Comparison of ENCODE assay signal across 9 cellular contexts in the genomic region with DNA sequence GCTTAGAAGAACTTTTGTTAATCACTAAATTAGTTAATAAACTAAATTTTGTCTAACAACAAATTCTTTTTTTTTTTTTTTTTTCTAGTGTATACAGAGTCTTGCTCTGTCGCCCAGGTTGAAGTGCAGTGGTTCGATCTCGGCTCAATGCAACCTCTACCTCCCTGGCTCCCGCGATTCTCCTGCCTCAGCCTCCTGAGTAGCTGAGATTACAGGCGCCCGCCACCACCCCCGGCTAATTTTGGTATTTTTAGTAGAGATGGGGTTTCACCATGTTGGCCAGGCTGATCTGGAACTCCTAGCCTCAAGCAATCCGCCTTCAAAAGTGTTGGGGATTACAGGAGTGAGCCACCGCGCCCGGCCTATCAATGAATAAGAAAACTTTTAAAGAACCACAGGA. TPM values are rescaled to one million over a fixed set of nuclear protein-coding genes. Genes with fewer than 3 reads are reported as not detected.
DNase-seq lines count a peak whose midpoint lies in the region; ATAC-seq and TF ChIP-seq lines count a peak whose summit lies in the region.
"Had no signal": no experiment of that assay in that cellular context is flagged by ENCODE, and none has a peak within 500 bp of the region (broad histone marks: within the 10 kb centered on the region; RNA-seq: fewer than 3 reads in every experiment).

No MANE protein-coding gene starts in this region.

- no peaks in the 10 kb centered on the region for H3K9me3 ChIP-seq in adipocyte (ENCODE audit: control insufficient read depth, low read length)
- H3K9me3 ChIP-seq in right lobe of liver: no peaks in the 10 kb centered on the region
- no peaks in the 10 kb centered on the region for H3K9me3 ChIP-seq in tibial nerve

- H3K27me3 ChIP-seq in adipocyte (replicated peaks; ENCODE audit: control insufficient read depth, insufficient read depth, low read length) (no peaks in the 10 kb centered on the region), right lobe of liver (no peaks in the 10 kb centered on the region), tibial nerve (no peaks in the 10 kb centered on the region)

- H3K36me3 ChIP-seq in adipocyte (ENCODE audit: control insufficient read depth, insufficient read depth, low read length, severe bottlenecking): no peaks in the 10 kb centered on the region
- no peaks in the 10 kb centered on the region for H3K36me3 ChIP-seq in right lobe of liver
- H3K36me3 ChIP-seq in tibial nerve: no peaks in the 10 kb centered on the region

- peaks cover 27% of the 10 kb centered on the region for H3K4me1 Mint-ChIP-seq in activated CD4-positive, alpha-beta memory T cell treated with anti-CD3 and anti-CD28 coated beads, Interleukin-2, amount 10 ng/mL, durations not matched to agents 7 days and 5 days
- H3K4me1 Mint-ChIP-seq in activated CD4-positive, alpha-beta memory T cell treated with anti-CD3 and anti-CD28 coated beads for 36 hours (ENCODE audit: low read depth): peaks cover 29% of the 10 kb centered on the region

- H3K27me3 Mint-ChIP-seq in activated CD4-positive, alpha-beta memory T cell treated with anti-CD3 and anti-CD28 coated beads, Interleukin-2, amount 10 ng/mL, durations not matched to agents 7 days and 5 days: peaks cover 22% of the 10 kb centered on the region
- H3K27me3 Mint-ChIP-seq in activated CD4-positive, alpha-beta memory T cell treated with anti-CD3 and anti-CD28 coated beads for 36 hours: peaks cover 19% of the 10 kb centered on the region

- H3K9me3 Mint-ChIP-seq in activated CD4-positive, alpha-beta memory T cell treated with anti-CD3 and anti-CD28 coated beads, Interleukin-2, amount 10 ng/mL, durations not matched to agents 7 days and 5 days: no peaks in the 10 kb centered on the region
- H3K9me3 Mint-ChIP-seq in activated CD4-positive, alpha-beta memory T cell treated with anti-CD3 and anti-CD28 coated beads for 36 hours: no peaks in the 10 kb centered on the region
- H3K9me3 Mint-ChIP-seq: dendritic cell treated with granulocyte-macrophage colony-stimulating factor and Interleukin-4, amounts not matched to agents 40 ng/mL and 50 ng/mL, for 4 days had no signal

- intact Hi-C loops in activated CD4-positive, alpha-beta memory T cell treated with anti-CD3 and anti-CD28 coated beads for 36 hours (cut with micrococcal nuclease): loop anchor here (1.0 kb wide), 1 partner anchor 41 kb away; no protein-coding TSS in a partner anchor
- intact Hi-C loops in right lobe of liver (cut with DNase I): no loop called here

- peak overlapping the region; percentile 54 for H3K9ac ChIP-seq in adipocyte (ENCODE audit: low read length)

- 87% methylated on average over 8 of the region's 12 CpGs for WGBS in right lobe of liver (ENCODE audit: insufficient coverage, low coverage, low lambda C conversion rate, missing lambda C conversion rate)
- WGBS in tibial nerve, 2 donors: 90 to 93% methylated on average over 12 of the region's 12 CpGs

- H3K27ac Mint-ChIP-seq in activated CD4-positive, alpha-beta memory T cell treated with anti-CD3 and anti-CD28 coated beads, Interleukin-2, amount 10 ng/mL, durations not matched to agents 7 days and 5 days: no peak overlapping the region
- H3K27ac Mint-ChIP-seq in activated CD4-positive, alpha-beta memory T cell treated with anti-CD3 and anti-CD28 coated beads for 36 hours: no peak overlapping the region

- TF ChIP-seq POLR2A in right lobe of liver (IDR thresholded peaks at IDR 0.05) (no peak), tibial nerve (IDR thresholded peaks at IDR 0.05) (no peak)

- TF ChIP-seq CTCF in right lobe of liver (IDR thresholded peaks at IDR 0.05) (no peak), tibial nerve (IDR thresholded peaks at IDR 0.05) (no peak)

- no peak overlapping the region for H3K27ac ChIP-seq in right lobe of liver
- H3K27ac ChIP-seq in tibial nerve: peak overlapping the region in 3 of 4 donors; percentile 86 to 95 (median 88)

- CTCF ChIA-PET in activated CD4-positive, alpha-beta memory T cell treated with anti-CD3 and anti-CD28 coated beads, Interleukin-2, amount 10 ng/mL, durations not matched to agents 7 days and 5 days (lab: Charles Lee): interaction anchor here (0.6 to 3.0 kb wide), 6 partner anchors 8 to 43 kb away, joined by 3 to 24 read pairs (median 3); a partner anchor contains a TSS
- CTCF ChIA-PET in activated CD4-positive, alpha-beta memory T cell treated with anti-CD3 and anti-CD28 coated beads for 36 hours (lab: Charles Lee): interaction anchor here (2.1 kb wide), 1 partner anchor 41 kb away, joined by 10 read pairs; no protein-coding TSS in a partner anchor

- H3K4me1 ChIP-seq in adipocyte (ENCODE audit: control insufficient read depth, insufficient read depth, low read length) (peaks cover 19% of the 10 kb centered on the region), right lobe of liver (peaks cover 0 to 5% (median 0%) of the 10 kb centered on the region in 4 donors), tibial nerve (peaks cover 0 to 24% (median 2%) of the 10 kb centered on the region in 4 donors)

- H3K4me3 Mint-ChIP-seq in activated CD4-positive, alpha-beta memory T cell treated with anti-CD3 and anti-CD28 coated beads, Interleukin-2, amount 10 ng/mL, durations not matched to agents 7 days and 5 days: peak overlapping the region; percentile 89
- no peak overlapping the region for H3K4me3 Mint-ChIP-seq in activated CD4-positive, alpha-beta memory T cell treated with anti-CD3 and anti-CD28 coated beads for 36 hours

- DNase-seq in activated CD4-positive, alpha-beta memory T cell treated with anti-CD3 and anti-CD28 coated beads, Interleukin-2, amount 10 ng/mL, durations not matched to agents 7 days and 5 days: no peak
- DNase-seq in activated CD4-positive, alpha-beta memory T cell treated with anti-CD3 and anti-CD28 coated beads for 36 hours: no peak
- DNase-seq in adipocyte (ENCODE audit: low read depth) (no peak), right lobe of liver (peak in 1 of 3 donors; percentile 23), tibial nerve (ENCODE audit: low spot score in 2 of 2) (no peak)
- no peak for DNase-seq in central memory CD4-positive, alpha-beta T cell
- no peak for DNase-seq in activated CD4-positive, alpha-beta T cell treated with anti-CD3 and anti-CD28 coated beads, Interleukin-2, amount 50 U/mL, for 4 hours

- ATAC-seq in right lobe of liver (no peak), GM19397 (IDR thresholded peaks at IDR 0.05; ENCODE audit: unreplicated experiment) (no peak)

- H3K4me3 ChIP-seq in adipocyte (ENCODE audit: low read length) (peak overlapping the region; percentile 80), right lobe of liver (peak overlapping the region in 2 of 3 donors; percentile 56 to 60), tibial nerve (peak overlapping the region in 3 of 4 donors; percentile 30 to 70 (median 69))

- POLR2A ChIA-PET in activated CD4-positive, alpha-beta memory T cell treated with anti-CD3 and anti-CD28 coated beads, Interleukin-2, amount 10 ng/mL, durations not matched to agents 7 days and 5 days (lab: Charles Lee): interaction anchor here (0.6 to 1.3 kb wide), 3 partner anchors 22 to 220 kb away, joined by 3 to 6 read pairs (median 4); a partner anchor contains a TSS
- POLR2A ChIA-PET in activated CD4-positive, alpha-beta memory T cell treated with anti-CD3 and anti-CD28 coated beads for 36 hours (lab: Charles Lee): interaction anchor here (1.2 kb wide), 1 partner anchor 22 kb away, joined by 3 read pairs; a partner anchor contains a TSS

- no peaks in the 10 kb centered on the region for H3K36me3 Mint-ChIP-seq in activated CD4-positive, alpha-beta memory T cell treated with anti-CD3 and anti-CD28 coated beads, Interleukin-2, amount 10 ng/mL, durations not matched to agents 7 days and 5 days (ENCODE audit: low read depth)
- no peaks in the 10 kb centered on the region for H3K36me3 Mint-ChIP-seq in activated CD4-positive, alpha-beta memory T cell treated with anti-CD3 and anti-CD28 coated beads for 36 hours

- TF ChIP-seq EP300 in tibial nerve (IDR thresholded peaks at IDR 0.05): no peak

RNA-seq across cellular contexts. Expression of a gene that starts 1.1 kb away (rescaled TPM):
- not detected for total RNA-seq in activated CD4-positive, alpha-beta memory T cell treated with anti-CD3 and anti-CD28 coated beads, Interleukin-2, amount 10 ng/mL, durations not matched to agents 7 days and 5 days
- under 1 TPM in 1 of 2 experiments, not detected in 1; 0.10 TPM for total RNA-seq in activated CD4-positive, alpha-beta memory T cell treated with anti-CD3 and anti-CD28 coated beads for 36 hours
- under 1 TPM in 4 of 6 experiments, not detected in 2; 0.06 to 0.19 (median 0.10) TPM for total RNA-seq in right lobe of liver
- 1 to 10 TPM; 1.8 to 5.4 (median 2.8) TPM for total RNA-seq in tibial nerve

RNA-seq across cellular contexts. Expression of a gene that starts 22.1 kb away (rescaled TPM):
- total RNA-seq in activated CD4-positive, alpha-beta memory T cell treated with anti-CD3 and anti-CD28 coated beads, Interleukin-2, amount 10 ng/mL, durations not matched to agents 7 days and 5 days: 10 to 100 TPM; 52.7 to 54.0 TPM
- 10 to 100 TPM; 57.8 to 61.0 TPM for total RNA-seq in activated CD4-positive, alpha-beta memory T cell treated with anti-CD3 and anti-CD28 coated beads for 36 hours
- total RNA-seq in right lobe of liver (10 to 100 TPM; 23.4 to 50.4 (median 44.0) TPM), tibial nerve (10 to 100 TPM; 22.5 to 56.6 (median 33.5) TPM)

Comparison
In these comparisons a context has a peak if more than half of its experiments do, and no peak if none do; other contexts are left out.
1. H3K27ac ChIP-seq: peak in tibial nerve (3 of 4); none in right lobe of liver (0 of 3).
2. Peak in every context shown above with its lines, with median percentiles within 50 percentile points of each other: H3K4me3 ChIP-seq.